Comparison of ENCODE assay signal across 8 cellular contexts in the genomic region with DNA sequence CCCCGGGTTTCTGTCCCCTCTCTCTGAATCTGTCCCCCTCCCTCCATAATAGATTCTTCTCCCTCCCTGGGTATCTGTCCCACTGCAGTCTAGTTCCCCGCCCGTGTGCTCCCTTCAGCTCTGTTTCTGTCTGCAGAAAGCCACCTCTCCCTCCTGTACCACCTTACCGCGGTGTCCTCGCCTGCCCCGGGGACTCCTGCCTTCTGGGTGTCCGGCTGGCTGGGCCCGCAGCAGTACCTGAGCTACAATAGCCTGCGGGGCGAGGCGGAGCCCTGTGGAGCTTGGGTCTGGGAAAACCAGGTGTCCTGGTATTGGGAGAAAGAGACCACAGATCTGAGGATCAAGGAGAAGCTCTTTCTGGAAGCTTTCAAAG. TPM values are rescaled to one million over a fixed set of nuclear protein-coding genes. Genes with fewer than 3 reads are reported as not detected.
DNase-seq lines count a peak whose midpoint lies in the region; ATAC-seq and TF ChIP-seq lines count a peak whose summit lies in the region.

No MANE protein-coding gene starts in this region.

- H3K27me3 Mint-ChIP-seq in naive thymus-derived CD4-positive, alpha-beta T cell = peaks cover 0 to 13% (median 0%) of the 10 kb centered on the region in 5 donors

- no peak for ATAC-seq in naive thymus-derived CD4-positive, alpha-beta T cell
- ATAC-seq in GM19395 (IDR thresholded peaks at IDR 0.05; ENCODE audit: unreplicated experiment) = no peak
- ATAC-seq in GM21717 (IDR thresholded peaks at IDR 0.05; ENCODE audit: unreplicated experiment) = no peak

- POLR2A ChIA-PET in AG04449 (lab: Yijun Ruan, JAX) = no interaction called here
- POLR2A ChIA-PET in naive thymus-derived CD4-positive, alpha-beta T cell (lab: Charles Lee) = interaction anchor here (0.7 to 2.2 kb wide), 10 partner anchors 10 to 66 kb away, joined by 4 to 14 read pairs (median 6); partner anchors contain the start of genes NOSIP and RCN3

- H3K4me3 Mint-ChIP-seq in naive thymus-derived CD4-positive, alpha-beta T cell = peak overlapping the region; percentile 84 to 95 (median 90)

- H3K36me3 Mint-ChIP-seq in naive thymus-derived CD4-positive, alpha-beta T cell = peaks cover 0 to 6% (median 3%) of the 10 kb centered on the region in 5 donors

- WGBS in HUES64 = 53% methylated on average over 11 of the region's 12 CpGs

- H3K27ac ChIP-seq in HUES64 (ENCODE audit: low read depth, low read length) (0 out of 2 replicates have a peak overlapping the region, but pooled peaks have one; percentile 25), coronary artery (peak overlapping the region in 1 of 2 donors; percentile 96)
- H3K27ac ChIP-seq in naive thymus-derived CD4-positive, alpha-beta T cell (ENCODE audit: low read depth, low read length) = peak overlapping the region; percentile 81

- H3K9me3 Mint-ChIP-seq in naive thymus-derived CD4-positive, alpha-beta T cell = no peaks in the 10 kb centered on the region

- peak overlapping the region; percentile 74 to 92 (median 89) for H3K27ac Mint-ChIP-seq in naive thymus-derived CD4-positive, alpha-beta T cell

- no peaks in the 10 kb centered on the region for H3K4me1 ChIP-seq in HUES64 (ENCODE audit: insufficient read depth, low read length)
- peaks cover 11 to 40% of the 10 kb centered on the region in 2 donors for H3K4me1 ChIP-seq in naive thymus-derived CD4-positive, alpha-beta T cell (ENCODE audit: control insufficient read depth in 2 of 2, insufficient read depth in 2 of 2, low read length in 2 of 2)

- CTCF ChIA-PET in AG04449 (lab: Yijun Ruan, JAX) = interaction anchor here (0.9 to 2.4 kb wide), 3 partner anchors 49 to 166 kb away, joined by 3 to 22 read pairs (median 3); no protein-coding TSS in a partner anchor
- CTCF ChIA-PET in naive thymus-derived CD4-positive, alpha-beta T cell (lab: Charles Lee) = interaction anchor here (0.9 to 3.3 kb wide), 5 partner anchors 8 to 56 kb away, joined by 3 to 26 read pairs (median 7); no protein-coding TSS in a partner anchor

- DNase-seq in AG04449 (ENCODE audit: low read depth, low spot score) (no peak), coronary artery (ENCODE audit: low spot score) (no peak), AML-193 (lab: John Stamatoyannopoulos, UW) (no peak)
- DNase-seq in naive thymus-derived CD4-positive, alpha-beta T cell = no peak
- no peak for DNase-seq in stimulated activated CD8-positive, alpha-beta memory T cell treated with anti-CD3 and anti-CD28 coated beads, Interleukin-4, amount 100 ng/mL, for 48 hours

- H3K9ac ChIP-seq in HUES64 (ENCODE audit: low read depth, low read length) = peak overlapping the region; percentile 80

- peak overlapping the region; percentile 15; the same call in 1 of the 2 replicates for H3K4me3 ChIP-seq in AG04449 (ENCODE audit: low read depth, low read length)
- peak overlapping the region; percentile 88 for H3K4me3 ChIP-seq in HUES64 (ENCODE audit: low read length)
- peak overlapping the region; percentile 89 for H3K4me3 ChIP-seq in coronary artery
- peak overlapping the region; percentile 61 for H3K4me3 ChIP-seq in naive thymus-derived CD4-positive, alpha-beta T cell (ENCODE audit: low read length)

- TF ChIP-seq CTCF in AG04449 (IDR thresholded peaks at IDR 0.05; ENCODE audit: insufficient read depth, low read length, missing control alignments) (no peak), coronary artery (IDR thresholded peaks at IDR 0.05) (no peak)

- intact Hi-C loops in naive thymus-derived CD4-positive, alpha-beta T cell (cut with micrococcal nuclease) = loop anchor here in 1 of 2 donors (2.0 kb wide), 1 partner anchor 21 kb away; no protein-coding TSS in a partner anchor

- peaks cover 23 to 58% (median 38%) of the 10 kb centered on the region in 7 donors for H3K4me1 Mint-ChIP-seq in naive thymus-derived CD4-positive, alpha-beta T cell

- H3K36me3 ChIP-seq in HUES64 (ENCODE audit: insufficient read depth, low read length) = peaks cover 6% of the 10 kb centered on the region; the same call in 1 of the 2 replicates
- H3K36me3 ChIP-seq in naive thymus-derived CD4-positive, alpha-beta T cell (ENCODE audit: control insufficient read depth in 2 of 3, insufficient read depth in 3 of 3, low read length in 3 of 3) = no peaks in the 10 kb centered on the region

- no peaks in the 10 kb centered on the region for H3K27me3 ChIP-seq in HUES64 (ENCODE audit: insufficient read depth, low read length)
- no peaks in the 10 kb centered on the region for H3K27me3 ChIP-seq in naive thymus-derived CD4-positive, alpha-beta T cell (ENCODE audit: control insufficient read depth in 2 of 2, insufficient read depth in 2 of 2, low read length in 2 of 2)

- no peaks in the 10 kb centered on the region for H3K9me3 ChIP-seq in HUES64 (ENCODE audit: insufficient read depth, low read depth, low read length)
- no peaks in the 10 kb centered on the region for H3K9me3 ChIP-seq in naive thymus-derived CD4-positive, alpha-beta T cell (ENCODE audit: control insufficient read depth in 2 of 3, low read length in 3 of 3)

RNA-seq across cellular contexts. Expression of gene FCGRT, which starts 1.3 kb away (rescaled TPM):
- 14.3 TPM for polyA plus RNA-seq in HUES64 (2013, experiment 1 of 2)
- 24.0 TPM for polyA plus RNA-seq in HUES64 (2013, experiment 2 of 2)
- 100 to 1,000 TPM in 1 of 5 experiments, 10 to 100 TPM in 3, 1 to 10 TPM in 1; 8.2 to 177 (median 47.5) TPM for total RNA-seq in naive thymus-derived CD4-positive, alpha-beta T cell
- 100 to 1,000 TPM; 117 to 129 TPM for polyA plus RNA-seq in naive thymus-derived CD4-positive, alpha-beta T cell

RNA-seq across cellular contexts. Expression of gene RCN3, which starts 14.1 kb away (rescaled TPM):
- 3.3 TPM for polyA plus RNA-seq in HUES64 (2013, experiment 1 of 2)
- polyA plus RNA-seq in HUES64 (2013, experiment 2 of 2) = 3.6 TPM
- total RNA-seq in naive thymus-derived CD4-positive, alpha-beta T cell = 10 to 100 TPM in 1 of 5 experiments, 1 to 10 TPM in 4; 1.9 to 14.5 (median 3.5) TPM
- 10 to 100 TPM in 1 of 2 donors, 1 to 10 TPM in 1; 6.9 to 12.3 TPM for polyA plus RNA-seq in naive thymus-derived CD4-positive, alpha-beta T cell

RNA-seq across cellular contexts. Expression of gene RPS11, which starts 17.5 kb away (rescaled TPM):
- polyA plus RNA-seq in HUES64 (2013, experiment 1 of 2) = 2,364 TPM
- 2,511 TPM for polyA plus RNA-seq in HUES64 (2013, experiment 2 of 2)
- 1,000 to 10,000 TPM; 2,065 to 3,362 (median 2,972) TPM for total RNA-seq in naive thymus-derived CD4-positive, alpha-beta T cell
- 1,000 to 10,000 TPM; 2,125 to 2,254 TPM for polyA plus RNA-seq in naive thymus-derived CD4-positive, alpha-beta T cell

RNA-seq across cellular contexts. Expression of gene RPL13A, which starts 26.3 kb away (rescaled TPM):
- polyA plus RNA-seq in HUES64 (2013, experiment 1 of 2) = 2,534 TPM
- polyA plus RNA-seq in HUES64 (2013, experiment 2 of 2) = 2,729 TPM
- total RNA-seq in naive thymus-derived CD4-positive, alpha-beta T cell = 1,000 to 10,000 TPM; 2,467 to 6,044 (median 5,762) TPM
- 1,000 to 10,000 TPM; 3,356 to 4,438 TPM for polyA plus RNA-seq in naive thymus-derived CD4-positive, alpha-beta T cell

RNA-seq across cellular contexts. Expression of gene FLT3LG, which starts 39.7 kb away (rescaled TPM):
- 0.85 TPM for polyA plus RNA-seq in HUES64 (2013, experiment 1 of 2)
- polyA plus RNA-seq in HUES64 (2013, experiment 2 of 2) = 1.1 TPM
- total RNA-seq in naive thymus-derived CD4-positive, alpha-beta T cell = 100 to 1,000 TPM in 3 of 5 experiments, 10 to 100 TPM in 2; 90.6 to 401 (median 280) TPM
- 100 to 1,000 TPM; 148 to 168 TPM for polyA plus RNA-seq in naive thymus-derived CD4-positive, alpha-beta T cell

Comparison
In these comparisons a context has a peak if more than half of its experiments do, and no peak if none do; other contexts are left out.
1. H3K4me3 ChIP-seq: peak in every context shown above with its lines; median percentile 89 in coronary artery; 88 in HUES64; 61 in naive thymus-derived CD4-positive, alpha-beta T cell; 15 in AG04449.